2 cellular contexts compared by ENCODE assay signal in the genomic region with DNA sequence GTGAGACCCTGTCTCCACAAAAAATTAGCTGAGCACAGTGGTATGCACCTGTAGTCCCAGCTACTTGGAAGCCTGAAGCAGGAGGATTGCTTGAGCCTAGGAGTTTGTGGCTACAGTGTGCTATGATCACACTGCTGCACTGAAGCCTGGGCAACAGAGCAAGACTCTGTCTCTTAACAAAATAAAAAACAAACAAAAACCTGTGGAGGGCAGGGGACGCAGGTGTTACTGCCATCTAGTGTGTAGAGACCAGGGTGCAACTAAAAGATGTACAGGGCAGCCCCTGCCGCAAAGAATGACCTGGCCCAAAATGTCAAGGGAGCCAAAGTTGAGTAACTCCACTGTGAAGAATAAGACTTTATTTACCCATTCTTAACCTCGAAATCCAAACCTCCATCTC.
TF ChIP-seq lines count a peak whose summit lies in the region.

No MANE protein-coding gene starts in this region.

TF ChIP-seq in Ishikawa, 13 proteins besides CTCF, POLR2A, EP300 and RAD21 (continued from another document):
- TF ChIP-seq YY1 (IDR thresholded peaks at IDR 0.05; ENCODE audit: low read depth): no peak
- no peak for TF ChIP-seq CEBPB (IDR thresholded peaks at IDR 0.05)
- no peak for TF ChIP-seq NFIC (IDR thresholded peaks at IDR 0.05)

TF ChIP-seq in liver, 16 proteins besides CTCF, POLR2A, EP300 and RAD21 (continued from another document):
- TF ChIP-seq, protein P1, sequence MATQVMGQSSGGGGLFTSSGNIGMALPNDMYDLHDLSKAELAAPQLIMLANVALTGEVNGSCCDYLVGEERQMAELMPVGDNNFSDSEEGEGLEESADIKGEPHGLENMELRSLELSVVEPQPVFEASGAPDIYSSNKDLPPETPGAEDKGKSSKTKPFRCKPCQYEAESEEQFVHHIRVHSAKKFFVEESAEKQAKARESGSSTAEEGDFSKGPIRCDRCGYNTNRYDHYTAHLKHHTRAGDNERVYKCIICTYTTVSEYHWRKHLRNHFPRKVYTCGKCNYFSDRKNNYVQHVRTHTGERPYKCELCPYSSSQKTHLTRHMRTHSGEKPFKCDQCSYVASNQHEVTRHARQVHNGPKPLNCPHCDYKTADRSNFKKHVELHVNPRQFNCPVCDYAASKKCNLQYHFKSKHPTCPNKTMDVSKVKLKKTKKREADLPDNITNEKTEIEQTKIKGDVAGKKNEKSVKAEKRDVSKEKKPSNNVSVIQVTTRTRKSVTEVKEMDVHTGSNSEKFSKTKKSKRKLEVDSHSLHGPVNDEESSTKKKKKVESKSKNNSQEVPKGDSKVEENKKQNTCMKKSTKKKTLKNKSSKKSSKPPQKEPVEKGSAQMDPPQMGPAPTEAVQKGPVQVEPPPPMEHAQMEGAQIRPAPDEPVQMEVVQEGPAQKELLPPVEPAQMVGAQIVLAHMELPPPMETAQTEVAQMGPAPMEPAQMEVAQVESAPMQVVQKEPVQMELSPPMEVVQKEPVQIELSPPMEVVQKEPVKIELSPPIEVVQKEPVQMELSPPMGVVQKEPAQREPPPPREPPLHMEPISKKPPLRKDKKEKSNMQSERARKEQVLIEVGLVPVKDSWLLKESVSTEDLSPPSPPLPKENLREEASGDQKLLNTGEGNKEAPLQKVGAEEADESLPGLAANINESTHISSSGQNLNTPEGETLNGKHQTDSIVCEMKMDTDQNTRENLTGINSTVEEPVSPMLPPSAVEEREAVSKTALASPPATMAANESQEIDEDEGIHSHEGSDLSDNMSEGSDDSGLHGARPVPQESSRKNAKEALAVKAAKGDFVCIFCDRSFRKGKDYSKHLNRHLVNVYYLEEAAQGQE (IDR thresholded peaks at IDR 0.05): no peak
- TF ChIP-seq HNF4A (conservative IDR thresholded peaks at IDR 0.05) (no peak), RXRA (IDR thresholded peaks at IDR 0.05) (no peak), GABPA (IDR thresholded peaks at IDR 0.05 in 1 of 2, conservative IDR thresholded peaks at IDR 0.05 in 1 of 2) (no peak)
- TF ChIP-seq, protein P2, sequence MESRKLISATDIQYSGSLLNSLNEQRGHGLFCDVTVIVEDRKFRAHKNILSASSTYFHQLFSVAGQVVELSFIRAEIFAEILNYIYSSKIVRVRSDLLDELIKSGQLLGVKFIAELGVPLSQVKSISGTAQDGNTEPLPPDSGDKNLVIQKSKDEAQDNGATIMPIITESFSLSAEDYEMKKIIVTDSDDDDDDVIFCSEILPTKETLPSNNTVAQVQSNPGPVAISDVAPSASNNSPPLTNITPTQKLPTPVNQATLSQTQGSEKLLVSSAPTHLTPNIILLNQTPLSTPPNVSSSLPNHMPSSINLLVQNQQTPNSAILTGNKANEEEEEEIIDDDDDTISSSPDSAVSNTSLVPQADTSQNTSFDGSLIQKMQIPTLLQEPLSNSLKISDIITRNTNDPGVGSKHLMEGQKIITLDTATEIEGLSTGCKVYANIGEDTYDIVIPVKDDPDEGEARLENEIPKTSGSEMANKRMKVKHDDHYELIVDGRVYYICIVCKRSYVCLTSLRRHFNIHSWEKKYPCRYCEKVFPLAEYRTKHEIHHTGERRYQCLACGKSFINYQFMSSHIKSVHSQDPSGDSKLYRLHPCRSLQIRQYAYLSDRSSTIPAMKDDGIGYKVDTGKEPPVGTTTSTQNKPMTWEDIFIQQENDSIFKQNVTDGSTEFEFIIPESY (IDR thresholded peaks at IDR 0.05): no peak
